Comparison of ENCODE assay signal across 21 cellular contexts in genomic region chr5:97417977-97418376, GRCh38.
DNase-seq lines count a peak whose midpoint lies in the region; ATAC-seq, FAIRE-seq and TF ChIP-seq lines count a peak whose summit lies in the region.
"Had no signal": no experiment of that assay in that cellular context is flagged by ENCODE, and none has a peak within 500 bp of the region (broad histone marks: within the 10 kb centered on the region; RNA-seq: fewer than 3 reads in every experiment).

No MANE protein-coding gene starts in this region.

- no peaks in the 10 kb centered on the region for H3F3A ChIP-seq in neural progenitor cell (ENCODE audit: low read depth)

- H3K4me2 ChIP-seq in keratinocyte (ENCODE audit: control insufficient read depth, extremely low read depth, insufficient read depth, low read depth, low read length): no peak overlapping the region
- H3K4me2 ChIP-seq in neural progenitor cell: no peak overlapping the region
- H3K4me2 ChIP-seq: BLaER1 treated with 17β-estradiol and CSF1 and Interleukin-3, amounts not matched to agents 10 nM and 100 nM had no signal

- H3K27me3 ChIP-seq in keratinocyte (ENCODE audit: control insufficient read depth, extremely low read depth, insufficient read depth, low read length) (no peaks in the 10 kb centered on the region), neural progenitor cell (no peaks in the 10 kb centered on the region)
- H3K27me3 ChIP-seq: BLaER1 treated with 17β-estradiol and CSF1 and Interleukin-3, amounts not matched to agents 10 nM and 100 nM had no signal

- H3K27ac ChIP-seq in keratinocyte (ENCODE audit: control insufficient read depth, insufficient read depth, low read length): no peak overlapping the region
- H3K27ac ChIP-seq in neural progenitor cell: no peak overlapping the region
- H3K27ac ChIP-seq: BLaER1 treated with 17β-estradiol and CSF1 and Interleukin-3, amounts not matched to agents 10 nM and 100 nM had no signal

- TF ChIP-seq POLR2A in GM12892 (IDR thresholded peaks at IDR 0.05; ENCODE audit: low read depth, low read length) (no peak), GM18505 (IDR thresholded peaks at IDR 0.05; ENCODE audit: borderline replicate concordance, extremely low read depth, insufficient read depth, insufficient read length) (no peak)

- H3K4me3 Mint-ChIP-seq in neural progenitor cell: no peak overlapping the region
- H3K4me3 Mint-ChIP-seq: CD8-positive, alpha-beta T cell; IgD-negative memory B cell; T-helper 17 cell had no signal

- H3K9me3 Mint-ChIP-seq in neural progenitor cell: no peaks in the 10 kb centered on the region
- H3K9me3 Mint-ChIP-seq: CD8-positive, alpha-beta T cell; IgD-negative memory B cell had no signal

- no peaks in the 10 kb centered on the region for H3K27me3 Mint-ChIP-seq in neural progenitor cell (ENCODE audit: insufficient read depth, low read depth)
- H3K27me3 Mint-ChIP-seq: IgD-negative memory B cell had no signal

- H3K79me2 ChIP-seq in keratinocyte (ENCODE audit: control insufficient read depth, insufficient read depth, low read length) (no peaks in the 10 kb centered on the region), neural progenitor cell (ENCODE audit: low read depth) (no peaks in the 10 kb centered on the region)

- no peaks in the 10 kb centered on the region for H3K36me3 ChIP-seq in keratinocyte (ENCODE audit: control insufficient read depth in 2 of 2, extremely low read depth in 1 of 2, insufficient read depth in 2 of 2, low read length in 2 of 2)
- H3K36me3 ChIP-seq in neural progenitor cell: no peaks in the 10 kb centered on the region
- H3K36me3 ChIP-seq: BLaER1 treated with 17β-estradiol and CSF1 and Interleukin-3, amounts not matched to agents 10 nM and 100 nM had no signal

- dilution Hi-C loops in keratinocyte (cut with MboI; ENCODE audit: extremely low pct_ligation_motif_present, low sequenced_read_pairs): no loop called here

- no peaks in the 10 kb centered on the region for H4K20me1 ChIP-seq in keratinocyte (ENCODE audit: control insufficient read depth, extremely low read depth, insufficient read depth, low read length)
- H4K20me1 ChIP-seq in neural progenitor cell (ENCODE audit: low read depth): no peaks in the 10 kb centered on the region
- H4K20me1 ChIP-seq: BLaER1 treated with 17β-estradiol and CSF1 and Interleukin-3, amounts not matched to agents 10 nM and 100 nM had no signal

- H3K9me3 ChIP-seq in keratinocyte (ENCODE audit: control insufficient read depth, low read depth, low read length): no peaks in the 10 kb centered on the region
- no peaks in the 10 kb centered on the region for H3K9me3 ChIP-seq in neural progenitor cell (ENCODE audit: low read depth)
- H3K9me3 ChIP-seq: BLaER1 treated with 17β-estradiol and CSF1 and Interleukin-3, amounts not matched to agents 10 nM and 100 nM had no signal

- peak; percentile 86 for FAIRE-seq in GM12892 (lab: Jason Lieb, UNC)
- FAIRE-seq in keratinocyte (lab: Jason Lieb, UNC): peak; percentile 44

- no peak overlapping the region for H3K27ac Mint-ChIP-seq in neural progenitor cell
- H3K27ac Mint-ChIP-seq: CD8-positive, alpha-beta T cell; IgD-negative memory B cell; T-helper 17 cell had no signal

- TF ChIP-seq CTCF in keratinocyte (optimal IDR thresholded peaks at IDR 0.05 in 1 of 3, IDR thresholded peaks at IDR 0.05 in 1 of 3, conservative IDR thresholded peaks at IDR 0.05 in 1 of 3; ENCODE audit: extremely low read depth in 1 of 3, insufficient read depth in 2 of 3, low read length in 3 of 3) (no peak), neural progenitor cell (IDR thresholded peaks at IDR 0.05) (no peak)

- H2AFZ ChIP-seq in keratinocyte (ENCODE audit: control insufficient read depth, low read length): no peak overlapping the region
- H2AFZ ChIP-seq in neural progenitor cell (replicated peaks): no peak overlapping the region

- H3K9ac ChIP-seq in keratinocyte (ENCODE audit: control insufficient read depth, extremely low read depth, insufficient read depth, low read length) (no peak overlapping the region), neural progenitor cell (no peak overlapping the region)
- H3K9ac ChIP-seq: BLaER1 treated with 17β-estradiol and CSF1 and Interleukin-3, amounts not matched to agents 10 nM and 100 nM had no signal

- H3K4me1 ChIP-seq in keratinocyte (ENCODE audit: control insufficient read depth, extremely low read depth, insufficient read depth, low read length) (no peaks in the 10 kb centered on the region), neural progenitor cell (peaks cover 8% of the 10 kb centered on the region)
- H3K4me1 ChIP-seq: BLaER1 treated with 17β-estradiol and CSF1 and Interleukin-3, amounts not matched to agents 10 nM and 100 nM had no signal

- H3K4me3 ChIP-seq in keratinocyte (ENCODE audit: control insufficient read depth in 2 of 3, extremely low read depth in 1 of 3, insufficient read depth in 2 of 3, low read depth in 1 of 3, low read length in 3 of 3) (no peak overlapping the region), neural progenitor cell (no peak overlapping the region)
- H3K4me3 ChIP-seq: BLaER1 treated with 17β-estradiol and CSF1 and Interleukin-3, amounts not matched to agents 10 nM and 100 nM had no signal

- no peaks in the 10 kb centered on the region for H3K9me1 ChIP-seq in keratinocyte (ENCODE audit: control insufficient read depth, extremely low read depth, insufficient read depth, low read length)

- ATAC-seq in GM21360 (IDR thresholded peaks at IDR 0.05; ENCODE audit: unreplicated experiment): peak; percentile 39
- peak; percentile 35 for ATAC-seq in HG02884 (IDR thresholded peaks at IDR 0.05; ENCODE audit: unreplicated experiment)
- no peak for ATAC-seq in GM18505 (IDR thresholded peaks at IDR 0.05; ENCODE audit: unreplicated experiment)
- ATAC-seq: CD8-positive, alpha-beta T cell; PC-3; T-helper 17 cell had no signal

- DNase-seq in GM12892 (ENCODE audit: insufficient read length): no peak
- no peak for DNase-seq in keratinocyte (ENCODE audit: low read depth, low spot score)
- DNase-seq in CD1c-positive myeloid dendritic cell (ENCODE audit: extremely low spot score): no peak
- no peak for DNase-seq in neural progenitor cell (ENCODE audit: low spot score)
- no peak for DNase-seq in SKM-1 treated with dmso at 0.1 percent for 144 hours (lab: John Stamatoyannopoulos, UW; ENCODE audit: unreplicated experiment)
- DNase-seq: 8988T; CD8-positive, alpha-beta T cell; NCI-H1105 treated with DMSO at 0.1 percent for 48 hours; NCI-H1694; NCI-H2081 treated with DMSO at 0.1 percent for 48 hours; NCI-H2171 treated with DMSO at 0.1 percent for 48 hours; NCI-H526; PC-3; Right ventricle myocardium superior; SW 1271; T-helper 17 cell had no signal

- no peaks in the 10 kb centered on the region for H3K36me3 Mint-ChIP-seq in neural progenitor cell
- H3K36me3 Mint-ChIP-seq: CD8-positive, alpha-beta T cell; IgD-negative memory B cell had no signal

- H3K4me1 Mint-ChIP-seq in neural progenitor cell: peaks cover 18% of the 10 kb centered on the region
- H3K4me1 Mint-ChIP-seq: IgD-negative memory B cell had no signal
